12 cellular contexts compared by ENCODE assay signal in genomic region chr9:81028504-81028903, GRCh38.
DNase-seq lines count a peak whose midpoint lies in the region; ATAC-seq and TF ChIP-seq lines count a peak whose summit lies in the region.
"Had no signal": no experiment of that assay in that cellular context is flagged by ENCODE, and none has a peak within 500 bp of the region (broad histone marks: within the 10 kb centered on the region; RNA-seq: fewer than 3 reads in every experiment).

No MANE protein-coding gene starts in this region.

- H3K36me3 Mint-ChIP-seq in glutamatergic neuron (ENCODE audit: unreplicated experiment), result no peaks in the 10 kb centered on the region
- H3K36me3 Mint-ChIP-seq: activated CD8-positive, alpha-beta memory T cell treated with anti-CD3 and anti-CD28 coated beads, Interleukin-2, amount 10 ng/mL, durations not matched to agents 7 days and 5 days; naive thymus-derived CD4-positive, alpha-beta T cell had no signal

- peak overlapping the region in 1 of 2 experiments; percentile 62; a peak in 2 of 4 replicates for H3K27ac ChIP-seq in SK-N-SH (ENCODE audit: low read depth in 2 of 2, low read length in 1 of 2)

- POLR2A ChIA-PET in SK-N-SH (lab: Yijun Ruan, JAX), result no interaction called here

- no peaks in the 10 kb centered on the region for H3K9me2 ChIP-seq in SK-N-SH

- H3K36me3 ChIP-seq in SK-N-SH (replicated peaks in 1 of 2; ENCODE audit: control insufficient read depth in 1 of 2, insufficient read depth in 2 of 2, low read length in 1 of 2) (no peaks in the 10 kb centered on the region), skeletal muscle satellite cell (ENCODE audit: insufficient read depth, low read length) (no peaks in the 10 kb centered on the region)

- no peak for TF ChIP-seq RAD21 in SK-N-SH (IDR thresholded peaks at IDR 0.05; ENCODE audit: low read length)

- H3K9ac ChIP-seq in SK-N-SH (peak overlapping the region; percentile 3; the same call in 1 of the 2 replicates), skeletal muscle satellite cell (ENCODE audit: low read depth, low read length) (peak overlapping the region; percentile 49)

- ATAC-seq in GM18502 (IDR thresholded peaks at IDR 0.05; ENCODE audit: poor library complexity, unreplicated experiment), result no peak
- ATAC-seq in stimulated activated naive CD8-positive, alpha-beta T cell treated with anti-CD3 and anti-CD28 coated beads, Interleukin-15, amount 100 ng/mL, for 72 hours, result no peak
- ATAC-seq: activated CD8-positive, alpha-beta memory T cell treated with anti-CD3 and anti-CD28 coated beads, Interleukin-2, amount 10 ng/mL, durations not matched to agents 7 days and 5 days; naive thymus-derived CD4-positive, alpha-beta T cell had no signal

- H3K27me3 Mint-ChIP-seq in glutamatergic neuron (ENCODE audit: unreplicated experiment), result no peaks in the 10 kb centered on the region
- peaks cover 7% of the 10 kb centered on the region for H3K27me3 Mint-ChIP-seq in stimulated activated naive CD8-positive, alpha-beta T cell treated with anti-CD3 and anti-CD28 coated beads, Interleukin-15, amount 100 ng/mL, for 72 hours
- H3K27me3 Mint-ChIP-seq: activated CD8-positive, alpha-beta memory T cell treated with anti-CD3 and anti-CD28 coated beads, Interleukin-2, amount 10 ng/mL, durations not matched to agents 7 days and 5 days had no signal

- H4K20me1 ChIP-seq in SK-N-SH (ENCODE audit: insufficient read depth), result no peaks in the 10 kb centered on the region

- peaks cover 12% of the 10 kb centered on the region for H3K4me1 Mint-ChIP-seq in glutamatergic neuron (ENCODE audit: low read depth, unreplicated experiment)
- H3K4me1 Mint-ChIP-seq in stimulated activated naive CD8-positive, alpha-beta T cell treated with anti-CD3 and anti-CD28 coated beads, Interleukin-15, amount 100 ng/mL, for 72 hours, result no peaks in the 10 kb centered on the region
- H3K4me1 Mint-ChIP-seq: activated CD8-positive, alpha-beta memory T cell treated with anti-CD3 and anti-CD28 coated beads, Interleukin-2, amount 10 ng/mL, durations not matched to agents 7 days and 5 days; naive thymus-derived CD4-positive, alpha-beta T cell had no signal

- no peak for TF ChIP-seq CTCF in SK-N-SH (IDR thresholded peaks at IDR 0.05)
- no peak for TF ChIP-seq CTCF in fibroblast of the aortic adventitia (IDR thresholded peaks at IDR 0.05; ENCODE audit: insufficient read depth, low read length)
- no peak for TF ChIP-seq CTCF in glutamatergic neuron (IDR thresholded peaks at IDR 0.05; ENCODE audit: partially characterized antibody, unreplicated experiment)

- peak; percentile 98 for DNase-seq in HCEC 1CT
- DNase-seq in SK-N-SH, result no peak
- DNase-seq in fibroblast of the aortic adventitia (ENCODE audit: low read depth), result peak; percentile 89
- DNase-seq in glutamatergic neuron, result no peak
- no peak for DNase-seq in stimulated activated naive CD8-positive, alpha-beta T cell treated with anti-CD3 and anti-CD28 coated beads, Interleukin-15, amount 100 ng/mL, for 72 hours
- DNase-seq: activated CD8-positive, alpha-beta memory T cell treated with anti-CD3 and anti-CD28 coated beads, Interleukin-2, amount 10 ng/mL, durations not matched to agents 7 days and 5 days; GF-D8; naive thymus-derived CD4-positive, alpha-beta T cell; stimulated activated CD4-positive, alpha-beta T cell treated with anti-CD3 and anti-CD28 coated beads, Interleukin-1b, Interleukin-23, amount 100 ng/mL, for 48 hours had no signal

- no peak overlapping the region for H2AFZ ChIP-seq in SK-N-SH (ENCODE audit: low read depth)

- H3K4me3 Mint-ChIP-seq in glutamatergic neuron (ENCODE audit: unreplicated experiment), result no peak overlapping the region
- H3K4me3 Mint-ChIP-seq in stimulated activated naive CD8-positive, alpha-beta T cell treated with anti-CD3 and anti-CD28 coated beads, Interleukin-15, amount 100 ng/mL, for 72 hours, result no peak overlapping the region
- H3K4me3 Mint-ChIP-seq: activated CD8-positive, alpha-beta memory T cell treated with anti-CD3 and anti-CD28 coated beads, Interleukin-2, amount 10 ng/mL, durations not matched to agents 7 days and 5 days; naive thymus-derived CD4-positive, alpha-beta T cell; T-helper 1 cell treated with Interleukin-12 subunit alpha and Interleukin-12 subunit beta and Interleukin-4 antibody, amounts not matched to agents 30 μg/mL and 1 μg/mL, for 36 hours had no signal

- H3K4me3 ChIP-seq in SK-N-SH (ENCODE audit: low read depth in 2 of 2, low read length in 1 of 2) (no peak overlapping the region), fibroblast of the aortic adventitia (ENCODE audit: low read depth, low read length) (no peak overlapping the region), skeletal muscle satellite cell (ENCODE audit: low read length) (no peak overlapping the region)

- H3K9me3 ChIP-seq in SK-N-SH (no peaks in the 10 kb centered on the region), skeletal muscle satellite cell (replicated peaks; ENCODE audit: low read length) (no peaks in the 10 kb centered on the region)

- H3K27me3 ChIP-seq in SK-N-SH (ENCODE audit: insufficient read depth) (no peaks in the 10 kb centered on the region), skeletal muscle satellite cell (ENCODE audit: control insufficient read depth, insufficient read depth, low read length) (no peaks in the 10 kb centered on the region)

- peak in 1 of 2 experiments; percentile 85; a peak in 2 of 4 replicates for TF ChIP-seq EP300 in SK-N-SH (IDR thresholded peaks at IDR 0.05; ENCODE audit: borderline replicate concordance in 1 of 2, low read depth in 1 of 2, low read length in 1 of 2)

- H3K9me3 Mint-ChIP-seq in glutamatergic neuron (ENCODE audit: unreplicated experiment), result peaks cover 2% of the 10 kb centered on the region
- H3K9me3 Mint-ChIP-seq in stimulated activated naive CD8-positive, alpha-beta T cell treated with anti-CD3 and anti-CD28 coated beads, Interleukin-15, amount 100 ng/mL, for 72 hours, result no peaks in the 10 kb centered on the region
- H3K9me3 Mint-ChIP-seq: T-helper 1 cell treated with Interleukin-12 subunit alpha and Interleukin-12 subunit beta and Interleukin-4 antibody, amounts not matched to agents 30 μg/mL and 1 μg/mL, for 36 hours had no signal

- CTCF ChIA-PET in SK-N-SH (lab: Yijun Ruan, JAX), result no interaction called here

- H3F3A ChIP-seq in SK-N-SH (replicated peaks; ENCODE audit: insufficient read depth), result peaks cover 27% of the 10 kb centered on the region

- no peak overlapping the region for H3K27ac Mint-ChIP-seq in glutamatergic neuron (ENCODE audit: unreplicated experiment)
- H3K27ac Mint-ChIP-seq in stimulated activated naive CD8-positive, alpha-beta T cell treated with anti-CD3 and anti-CD28 coated beads, Interleukin-15, amount 100 ng/mL, for 72 hours, result no peak overlapping the region
- H3K27ac Mint-ChIP-seq: activated CD8-positive, alpha-beta memory T cell treated with anti-CD3 and anti-CD28 coated beads, Interleukin-2, amount 10 ng/mL, durations not matched to agents 7 days and 5 days; naive thymus-derived CD4-positive, alpha-beta T cell; T-helper 1 cell treated with Interleukin-12 subunit alpha and Interleukin-12 subunit beta and Interleukin-4 antibody, amounts not matched to agents 30 μg/mL and 1 μg/mL, for 36 hours had no signal

- 0 out of 2 replicates have a peak overlapping the region, but pooled peaks have one; percentile 23 for H3K4me2 ChIP-seq in SK-N-SH
- H3K4me2 ChIP-seq in skeletal muscle satellite cell (ENCODE audit: low read length), result peak overlapping the region; percentile 61

- H3K4me1 ChIP-seq in SK-N-SH (ENCODE audit: control insufficient read depth in 1 of 2, insufficient read depth in 2 of 2, low read depth in 1 of 2, low read length in 1 of 2), result peaks cover 3 to 16% of the 10 kb centered on the region in 2 experiments; a peak in 3 of 4 replicates
- peaks cover 32% of the 10 kb centered on the region for H3K4me1 ChIP-seq in skeletal muscle satellite cell (ENCODE audit: control insufficient read depth, insufficient read depth, low read length)

- WGBS in SK-N-SH (ENCODE audit: low lambda C conversion rate), result 10% methylated on average over 4 of the region's 4 CpGs

- H3K79me2 ChIP-seq in SK-N-SH (ENCODE audit: insufficient read depth), result no peaks in the 10 kb centered on the region

TF ChIP-seq in SK-N-SH, 30 proteins besides CTCF, POLR2A, EP300 and RAD21 (continues in another document):
- no peak for TF ChIP-seq CHD2 (IDR thresholded peaks at IDR 0.05; ENCODE audit: low read length, partially characterized antibody)
- peak; percentile 92 for TF ChIP-seq TEAD4 (IDR thresholded peaks at IDR 0.05; ENCODE audit: borderline replicate concordance, insufficient read depth)
- no peak for TF ChIP-seq SIN3A (IDR thresholded peaks at IDR 0.05; ENCODE audit: borderline replicate concordance, low read depth, low read length)
- TF ChIP-seq GATA2 (CRISPR knock-in tag; IDR thresholded peaks at IDR 0.05), result no peak
- peak; percentile 97 for TF ChIP-seq FOSL2 (IDR thresholded peaks at IDR 0.05; ENCODE audit: borderline replicate concordance, low read depth)
- no peak for TF ChIP-seq RFX5 (IDR thresholded peaks at IDR 0.05; ENCODE audit: low read length)
- peak; percentile 63; the same call in 1 of the 2 replicates for TF ChIP-seq NFIC (IDR thresholded peaks at IDR 0.05; ENCODE audit: borderline replicate concordance)
- peak; percentile 24; the same call in 1 of the 2 replicates for TF ChIP-seq RXRA (IDR thresholded peaks at IDR 0.05; ENCODE audit: borderline replicate concordance, low read depth)
- no peak for TF ChIP-seq TAF1 (IDR thresholded peaks at IDR 0.05; ENCODE audit: borderline replicate concordance, low read depth, low read length)
- no peak for TF ChIP-seq NRF1 (IDR thresholded peaks at IDR 0.05; ENCODE audit: low read depth, low read length)
- TF ChIP-seq MEF2A (IDR thresholded peaks at IDR 0.05; ENCODE audit: borderline replicate concordance, low read depth), result peak; percentile 82
- TF ChIP-seq ELF1 (IDR thresholded peaks at IDR 0.05), result no peak
- peak; percentile 39; the same call in 1 of the 2 replicates for TF ChIP-seq POLR2AphosphoS5 (IDR thresholded peaks at IDR 0.05; ENCODE audit: low read depth, low read length)
- peak; percentile 90 for TF ChIP-seq TCF12 (IDR thresholded peaks at IDR 0.05)
- TF ChIP-seq, protein P1, sequence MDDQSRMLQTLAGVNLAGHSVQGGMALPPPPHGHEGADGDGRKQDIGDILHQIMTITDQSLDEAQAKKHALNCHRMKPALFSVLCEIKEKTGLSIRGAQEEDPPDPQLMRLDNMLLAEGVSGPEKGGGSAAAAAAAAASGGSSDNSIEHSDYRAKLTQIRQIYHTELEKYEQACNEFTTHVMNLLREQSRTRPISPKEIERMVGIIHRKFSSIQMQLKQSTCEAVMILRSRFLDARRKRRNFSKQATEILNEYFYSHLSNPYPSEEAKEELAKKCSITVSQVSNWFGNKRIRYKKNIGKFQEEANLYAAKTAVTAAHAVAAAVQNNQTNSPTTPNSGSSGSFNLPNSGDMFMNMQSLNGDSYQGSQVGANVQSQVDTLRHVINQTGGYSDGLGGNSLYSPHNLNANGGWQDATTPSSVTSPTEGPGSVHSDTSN (IDR thresholded peaks at IDR 0.05), result peak; percentile 77
- peak; percentile 91 for TF ChIP-seq JUND (IDR thresholded peaks at IDR 0.05)

Comparison
In these comparisons a context has a peak if more than half of its experiments do, and no peak if none do; other contexts are left out.
1. DNase-seq: peak in HCEC 1CT (single experiment) and fibroblast of the aortic adventitia (single experiment); none in SK-N-SH (single experiment), glutamatergic neuron (single experiment) and stimulated activated naive CD8-positive, alpha-beta T cell treated with anti-CD3 and anti-CD28 coated beads, Interleukin-15, amount 100 ng/mL, for 72 hours (0 of 2).